18 cellular contexts compared by ENCODE assay signal in the genomic region with DNA sequence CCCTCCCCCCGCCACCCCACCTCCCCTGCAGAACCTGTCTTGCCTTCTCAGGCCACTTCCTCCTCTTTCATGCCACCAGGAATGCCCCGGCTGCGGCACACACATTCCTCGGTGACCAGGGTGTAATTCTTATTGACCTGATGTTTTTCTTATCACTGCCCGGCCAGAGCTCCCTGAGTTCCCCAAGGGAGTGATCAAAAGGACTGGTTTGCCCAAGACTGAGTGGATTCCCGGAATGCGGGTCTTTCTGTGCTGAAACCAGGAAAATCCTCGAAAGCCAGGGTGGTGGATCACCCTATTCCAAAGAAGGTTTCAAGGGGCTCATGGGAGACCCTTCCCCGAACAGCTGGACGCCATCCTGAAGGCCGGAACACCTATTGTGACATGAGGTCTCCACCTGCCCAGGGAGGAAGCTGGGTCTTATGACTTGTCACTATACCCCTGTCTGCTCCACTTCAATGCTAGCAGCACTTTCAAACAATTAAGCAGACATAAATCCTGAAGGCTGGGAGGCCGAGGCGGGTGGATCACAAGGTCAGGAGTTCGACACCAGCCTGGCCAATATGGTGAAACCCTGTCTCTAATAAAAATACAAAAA. TPM values are rescaled to one million over a fixed set of nuclear protein-coding genes. Genes with fewer than 3 reads are reported as not detected.
A peak's percentile ranks its signal among the peaks of the same experiment; 100 is the strongest.
DNase-seq lines count a peak whose midpoint lies in the region; ATAC-seq and TF ChIP-seq lines count a peak whose summit lies in the region.
"Had no signal": no experiment of that assay in that cellular context is flagged by ENCODE, and none has a peak within 500 bp of the region (broad histone marks: within the 10 kb centered on the region; RNA-seq: fewer than 3 reads in every experiment).

No MANE protein-coding gene starts in this region.

- H3K79me2 ChIP-seq in PC-9 (ENCODE audit: low read depth) (no peaks in the 10 kb centered on the region), mesendoderm (ENCODE audit: control insufficient read depth, insufficient read depth, low read length) (no peaks in the 10 kb centered on the region)

- H4K20me1 ChIP-seq in PC-9 (ENCODE audit: insufficient read depth), result no peaks in the 10 kb centered on the region

- no peak overlapping the region for H3K9ac ChIP-seq in mesendoderm (ENCODE audit: low read length)

- no peak overlapping the region for H4K5ac ChIP-seq in mesendoderm (ENCODE audit: low read length)

- no peak for ATAC-seq in stimulated activated memory B cell treated with anti-CD40 and anti-IgM and Interleukin-4, amounts not matched to agents 10 μg/mL and 1 μg/mL and 100 μg/mL, for 72 hours
- ATAC-seq: K562 had no signal

- no peak overlapping the region for H3K56ac ChIP-seq in mesendoderm (ENCODE audit: low read length)

- H3K4me3 Mint-ChIP-seq in stimulated activated memory B cell treated with anti-CD40 and anti-IgM and Interleukin-4, amounts not matched to agents 10 μg/mL and 1 μg/mL and 100 μg/mL, for 72 hours, result no peak overlapping the region

- WGBS in esophagus muscularis mucosa, result 74% methylated on average over 13 of the region's 14 CpGs
- no CpG with 5 or more reads among the region's 14 CpGs for WGBS in mesendoderm (ENCODE audit: extremely low coverage, insufficient coverage, low lambda C conversion rate)
- WGBS in thyroid gland, 2 donors, result 46 to 54% methylated on average over 13 to 14 of the region's 14 CpGs

- no peak for TF ChIP-seq POLR2A in esophagus muscularis mucosa (IDR thresholded peaks at IDR 0.05; ENCODE audit: low read depth)
- no peak for TF ChIP-seq POLR2A in thyroid gland (IDR thresholded peaks at IDR 0.05)

- no peak overlapping the region for H2AFZ ChIP-seq in PC-9

- no peaks in the 10 kb centered on the region; the same call in 1 of the 2 replicates for H3K9me2 ChIP-seq in PC-9 (ENCODE audit: insufficient read depth)

- no peak overlapping the region for H3K27ac ChIP-seq in PC-9
- no peak overlapping the region for H3K27ac ChIP-seq in esophagus muscularis mucosa (replicated peaks in 1 of 4)
- H3K27ac ChIP-seq in mesendoderm (ENCODE audit: low read depth, low read length), result no peak overlapping the region
- no peak overlapping the region for H3K27ac ChIP-seq in thyroid gland

- no peak overlapping the region for H3K27ac Mint-ChIP-seq in stimulated activated memory B cell treated with anti-CD40 and anti-IgM and Interleukin-4, amounts not matched to agents 10 μg/mL and 1 μg/mL and 100 μg/mL, for 72 hours

- H3K9me3 Mint-ChIP-seq in stimulated activated memory B cell treated with anti-CD40 and anti-IgM and Interleukin-4, amounts not matched to agents 10 μg/mL and 1 μg/mL and 100 μg/mL, for 72 hours, result peaks cover 3% of the 10 kb centered on the region

- no peak for TF ChIP-seq CTCF in PC-9 (conservative IDR thresholded peaks at IDR 0.05)
- no peak for TF ChIP-seq CTCF in esophagus muscularis mucosa (IDR thresholded peaks at IDR 0.05)
- TF ChIP-seq CTCF in thyroid gland (IDR thresholded peaks at IDR 0.05), result no peak
- no peak for TF ChIP-seq CTCF in GM13977 (IDR thresholded peaks at IDR 0.05; ENCODE audit: extremely low read depth, insufficient read depth, missing control alignments)

- POLR2A ChIA-PET in PC-9 (lab: Charles Lee; ENCODE audit: unreplicated experiment), result no interaction called here

- H3K4ac ChIP-seq in mesendoderm (ENCODE audit: low read depth, low read length), result no peak overlapping the region

- H3K4me3 ChIP-seq in PC-9, result no peak overlapping the region
- H3K4me3 ChIP-seq in esophagus muscularis mucosa, result no peak overlapping the region
- H3K4me3 ChIP-seq in mesendoderm (ENCODE audit: low read length), result no peak overlapping the region
- H3K4me3 ChIP-seq in thyroid gland (replicated peaks in 1 of 3), result no peak overlapping the region
- H3K4me3 ChIP-seq: K562 had no signal

- H2BK120ac ChIP-seq in mesendoderm (ENCODE audit: low read depth, low read length), result no peak overlapping the region

- no peak overlapping the region for H3K23ac ChIP-seq in mesendoderm (ENCODE audit: low read length)

- in situ Hi-C loops in GM13977 (cut with MboI; ENCODE audit: low pct_unique_long_range_greater_than_20kb, low sequenced_read_pairs, unreplicated experiment), result no loop called here

- peaks cover 74% of the 10 kb centered on the region for H3K27me3 Mint-ChIP-seq in stimulated activated memory B cell treated with anti-CD40 and anti-IgM and Interleukin-4, amounts not matched to agents 10 μg/mL and 1 μg/mL and 100 μg/mL, for 72 hours

- H3K36me3 ChIP-seq in PC-9 (ENCODE audit: low read depth) (no peaks in the 10 kb centered on the region), esophagus muscularis mucosa (no peaks in the 10 kb centered on the region), mesendoderm (ENCODE audit: control insufficient read depth, insufficient read depth, low read length) (no peaks in the 10 kb centered on the region), thyroid gland (no peaks in the 10 kb centered on the region)

- H3F3A ChIP-seq in PC-9 (ENCODE audit: insufficient read depth, low read depth), result no peaks in the 10 kb centered on the region

- no peak overlapping the region for H2BK15ac ChIP-seq in mesendoderm (replicated peaks; ENCODE audit: low read depth)

- DNase-seq in PC-9, result peak; percentile 48 to 62
- DNase-seq in esophagus muscularis mucosa (ENCODE audit: extremely low spot score), result peak; percentile 82
- DNase-seq in mesendoderm, result peak; percentile 26
- DNase-seq in thyroid gland, result peak; percentile 6 to 10
- no peak for DNase-seq in GM13977 (ENCODE audit: low spot score)
- DNase-seq in T1000 (lab: John Stamatoyannopoulos, UW), result no peak
- DNase-seq: COR-L47, DMS153, HCEC 1CT, MV-4-11, NCI-H1417 treated with DMSO at 0.1 percent for 48 hours, NCI-H1930, NCI-H2171, NCI-H446, NCI-H69, SIG-M5 had no signal

- no peak overlapping the region for H3K18ac ChIP-seq in mesendoderm (ENCODE audit: low read length)

- no TSS peak for BruUV-seq in PC-9 (replicated peaks; lab: Mats Ljungman, UMichigan)

- H2AK5ac ChIP-seq in mesendoderm (ENCODE audit: low read length), result no peak overlapping the region

- H3K4me1 ChIP-seq in PC-9 (replicated peaks; ENCODE audit: insufficient read depth), result no peaks in the 10 kb centered on the region
- H3K4me1 ChIP-seq in esophagus muscularis mucosa, result peaks cover 0 to 6% (median 0%) of the 10 kb centered on the region in 4 donors
- H3K4me1 ChIP-seq in mesendoderm (ENCODE audit: control insufficient read depth, low read depth, low read length), result no peaks in the 10 kb centered on the region
- H3K4me1 ChIP-seq in thyroid gland, result no peaks in the 10 kb centered on the region

- no peaks in the 10 kb centered on the region for H3K36me3 Mint-ChIP-seq in stimulated activated memory B cell treated with anti-CD40 and anti-IgM and Interleukin-4, amounts not matched to agents 10 μg/mL and 1 μg/mL and 100 μg/mL, for 72 hours

- no peaks in the 10 kb centered on the region for H3K79me1 ChIP-seq in mesendoderm (ENCODE audit: low read length)

- H3K27me3 ChIP-seq in PC-9 (ENCODE audit: insufficient read depth, low read depth), result peaks cover 86% of the 10 kb centered on the region
- H3K27me3 ChIP-seq in esophagus muscularis mucosa, result peaks cover 0 to 43% (median 0%) of the 10 kb centered on the region in 4 donors
- H3K27me3 ChIP-seq in mesendoderm (ENCODE audit: insufficient read depth, low read length, poor library complexity), result no peaks in the 10 kb centered on the region
- no peaks in the 10 kb centered on the region for H3K27me3 ChIP-seq in thyroid gland

- no peaks in the 10 kb centered on the region for H3K4me1 Mint-ChIP-seq in stimulated activated memory B cell treated with anti-CD40 and anti-IgM and Interleukin-4, amounts not matched to agents 10 μg/mL and 1 μg/mL and 100 μg/mL, for 72 hours

- H3K4me2 ChIP-seq in PC-9, result no peak overlapping the region
- no peak overlapping the region for H3K4me2 ChIP-seq in mesendoderm (ENCODE audit: low read length)

- intact Hi-C loops in PC-9 (cut with micrococcal nuclease; ENCODE audit: unreplicated experiment) (no loop called here), esophagus muscularis mucosa (cut with DNase I) (no loop called here), thyroid gland (cut with DNase I) (no loop called here)

- no peak overlapping the region for H4K8ac ChIP-seq in mesendoderm (ENCODE audit: low read depth, low read length)

- TF ChIP-seq EP300 in esophagus muscularis mucosa (IDR thresholded peaks at IDR 0.05), result no peak

- CTCF ChIA-PET in PC-9 (lab: Charles Lee), result interaction anchor here (0.6 kb wide), 1 partner anchor 11 kb away, joined by 7 read pairs; no protein-coding TSS in a partner anchor

- H3K9me3 ChIP-seq in PC-9 (ENCODE audit: insufficient read depth, low read depth), result no peaks in the 10 kb centered on the region
- no peaks in the 10 kb centered on the region for H3K9me3 ChIP-seq in esophagus muscularis mucosa
- no peaks in the 10 kb centered on the region for H3K9me3 ChIP-seq in thyroid gland

- no peak overlapping the region for H2BK5ac ChIP-seq in mesendoderm (ENCODE audit: low read length)

RNA-seq across cellular contexts. Expression of a gene that starts 53.0 kb away (rescaled TPM):
- total RNA-seq in PC-9 (2021) (761 and 961 TPM in 2 replicates), esophagus muscularis mucosa (1,000 to 10,000 TPM in 2 of 4 donors, 100 to 1,000 TPM in 2; 445 to 1,296 (median 979) TPM), thyroid gland (100 to 1,000 TPM; 320 to 657 (median 412) TPM)
- 4,842 TPM for polyA plus RNA-seq in mesendoderm (2013, experiment 1 of 2)
- 4,757 TPM for polyA plus RNA-seq in mesendoderm (2013, experiment 2 of 2)

Comparison
In these comparisons a context has a peak if more than half of its experiments do, and no peak if none do; other contexts are left out.
1. DNase-seq: peak in PC-9 (2 of 2), esophagus muscularis mucosa (single experiment), mesendoderm (single experiment) and thyroid gland (2 of 2); none in GM13977 (single experiment) and T1000 (single experiment).